ENCODE assay signal across 8 cellular contexts in the genomic region with DNA sequence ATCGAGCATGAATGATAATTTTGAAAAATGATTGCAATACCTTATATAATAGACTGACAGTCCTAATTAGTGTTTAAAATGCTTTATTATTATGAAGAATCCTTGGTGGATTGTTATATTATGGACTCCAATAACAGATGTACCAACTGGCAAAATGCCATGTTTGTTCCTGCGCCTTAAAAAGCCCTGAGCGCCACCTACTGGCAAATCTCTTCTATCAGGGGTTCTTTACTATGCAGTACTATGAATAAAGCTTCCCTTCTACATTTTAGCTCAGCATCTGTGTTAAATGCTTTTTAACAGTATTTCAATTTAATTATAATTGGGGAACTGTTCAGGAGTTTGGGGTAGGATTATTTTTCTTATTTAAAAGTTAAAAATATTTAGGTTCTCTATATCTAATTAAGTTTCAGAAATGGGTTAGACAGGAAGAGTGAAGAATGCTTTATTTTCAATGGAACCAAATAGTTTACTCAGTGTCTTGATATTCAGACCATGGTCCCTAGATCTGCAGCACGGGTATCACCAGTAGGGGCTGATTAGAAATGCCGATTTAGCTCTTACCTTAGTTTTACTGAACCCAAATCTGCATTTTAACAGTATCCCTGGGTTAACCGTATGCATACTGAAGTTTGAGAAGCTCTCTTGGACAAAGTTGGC. TPM values are rescaled to one million over a fixed set of nuclear protein-coding genes. Genes with fewer than 3 reads are reported as not detected.
DNase-seq lines count a peak whose midpoint lies in the region; ATAC-seq, FAIRE-seq and TF ChIP-seq lines count a peak whose summit lies in the region.

No MANE protein-coding gene starts in this region.

- H3K9me3 Mint-ChIP-seq in activated CD8-positive, alpha-beta memory T cell treated with anti-CD3 and anti-CD28 coated beads, Interleukin-2, amount 10 ng/mL, durations not matched to agents 7 days and 5 days (ENCODE audit: low read depth), result no peaks in the 10 kb centered on the region

- no peak overlapping the region for H3K4me3 Mint-ChIP-seq in activated CD8-positive, alpha-beta memory T cell treated with anti-CD3 and anti-CD28 coated beads, Interleukin-2, amount 10 ng/mL, durations not matched to agents 7 days and 5 days

- peaks cover 34% of the 10 kb centered on the region for H3K79me2 ChIP-seq in endothelial cell of umbilical vein (ENCODE audit: control insufficient read depth, insufficient read depth, low read length)

- H3K4me1 Mint-ChIP-seq in activated CD8-positive, alpha-beta memory T cell treated with anti-CD3 and anti-CD28 coated beads, Interleukin-2, amount 10 ng/mL, durations not matched to agents 7 days and 5 days, result peaks cover 26% of the 10 kb centered on the region

- no TSS peak for BruUV-seq in endothelial cell of umbilical vein (replicated peaks; lab: Mats Ljungman, UMichigan)

- CTCF ChIA-PET in activated CD8-positive, alpha-beta memory T cell treated with anti-CD3 and anti-CD28 coated beads, Interleukin-2, amount 10 ng/mL, durations not matched to agents 7 days and 5 days (lab: Charles Lee), result interaction anchor here (0.7 to 4.1 kb wide), 25 partner anchors 9 to 415 kb away, joined by 3 to 21 read pairs (median 6); a partner anchor contains a TSS
- CTCF ChIA-PET in endothelial cell of umbilical vein (lab: Charles Lee), result interaction anchor here (0.5 to 6.5 kb wide), 51 partner anchors 10 to 856 kb away, joined by 3 to 81 read pairs (median 4); a partner anchor contains a TSS

- H3K9me3 ChIP-seq in endothelial cell of umbilical vein (replicated peaks; ENCODE audit: control insufficient read depth, insufficient read depth, low read length), result no peaks in the 10 kb centered on the region

- H3K4me2 ChIP-seq in endothelial cell of umbilical vein (ENCODE audit: insufficient read depth, low read length), result no peak overlapping the region

- no peaks in the 10 kb centered on the region for H3K36me3 ChIP-seq in endothelial cell of umbilical vein (ENCODE audit: control insufficient read depth in 2 of 2, extremely low read depth in 1 of 2, insufficient read depth in 2 of 2, low read length in 2 of 2)

- H3K4me1 ChIP-seq in endothelial cell of umbilical vein (ENCODE audit: control insufficient read depth, extremely low read depth, insufficient read depth, low read length), result no peaks in the 10 kb centered on the region

- intact Hi-C loops in endothelial cell of umbilical vein (cut with micrococcal nuclease), result loop anchor here (1.0 to 2.0 kb wide), 3 partner anchors 49 to 178 kb away; no protein-coding TSS in a partner anchor

- TF ChIP-seq POLR2A in GM12892 (IDR thresholded peaks at IDR 0.05; ENCODE audit: low read depth, low read length) (no peak), endothelial cell of umbilical vein (IDR thresholded peaks at IDR 0.05; ENCODE audit: low read depth, low read length) (no peak)

- no peak overlapping the region for H3K9ac ChIP-seq in endothelial cell of umbilical vein (replicated peaks; ENCODE audit: extremely low read depth, insufficient read depth, low read length)

- peaks cover 8% of the 10 kb centered on the region for H3K36me3 Mint-ChIP-seq in activated CD8-positive, alpha-beta memory T cell treated with anti-CD3 and anti-CD28 coated beads, Interleukin-2, amount 10 ng/mL, durations not matched to agents 7 days and 5 days

- H3K27ac Mint-ChIP-seq in activated CD8-positive, alpha-beta memory T cell treated with anti-CD3 and anti-CD28 coated beads, Interleukin-2, amount 10 ng/mL, durations not matched to agents 7 days and 5 days, result no peak overlapping the region

- peak; percentile 71 to 80 for TF ChIP-seq CTCF in endothelial cell of umbilical vein (IDR thresholded peaks at IDR 0.05; ENCODE audit: extremely low read depth in 1 of 2, insufficient read depth in 1 of 2, low read depth in 1 of 2, low read length in 2 of 2)

- DNase-seq in GM12892 (ENCODE audit: insufficient read length) (no peak), HTR-8/SVneo (ENCODE audit: insufficient read length, low spot score) (peak; percentile 73), NOMO-1 treated with dmso at 0.1 percent for 144 hours (lab: John Stamatoyannopoulos, UW; ENCODE audit: unreplicated experiment) (peak; percentile 30), endothelial cell of umbilical vein (ENCODE audit: low read depth, low spot score) (peak; percentile 82), middle frontal gyrus (ENCODE audit: extremely low spot score, low spot score) (peak; percentile 80), T1000 (lab: John Stamatoyannopoulos, UW) (no peak)
- peak; percentile 82 for DNase-seq in activated CD8-positive, alpha-beta memory T cell treated with anti-CD3 and anti-CD28 coated beads, Interleukin-2, amount 10 ng/mL, durations not matched to agents 7 days and 5 days
- peak; percentile 83 for DNase-seq in stimulated activated CD8-positive, alpha-beta memory T cell treated with anti-CD3 and anti-CD28 coated beads, Interleukin-4, amount 100 ng/mL, for 48 hours

- POLR2A ChIA-PET in endothelial cell of umbilical vein (lab: Charles Lee), result interaction anchor here (1.1 kb wide), 1 partner anchor 41 kb away, joined by 3 read pairs; a partner anchor contains a TSS

- no peaks in the 10 kb centered on the region for H3K27me3 ChIP-seq in endothelial cell of umbilical vein (ENCODE audit: control insufficient read depth in 2 of 2, insufficient read depth in 2 of 2, low read length in 2 of 2)

- dilution Hi-C loops in endothelial cell of umbilical vein (cut with MboI; ENCODE audit: extremely low pct_ligation_motif_present, low sequenced_read_pairs), result no loop called here

- no peak overlapping the region for H3K4me3 ChIP-seq in endothelial cell of umbilical vein (replicated peaks in 1 of 3; ENCODE audit: insufficient read depth in 1 of 3, low read depth in 1 of 3, low read length in 3 of 3)

- H3K9me1 ChIP-seq in endothelial cell of umbilical vein (replicated peaks; ENCODE audit: control insufficient read depth, extremely low read depth, insufficient read depth, low read length), result no peaks in the 10 kb centered on the region

- H3K27me3 Mint-ChIP-seq in activated CD8-positive, alpha-beta memory T cell treated with anti-CD3 and anti-CD28 coated beads, Interleukin-2, amount 10 ng/mL, durations not matched to agents 7 days and 5 days, result no peaks in the 10 kb centered on the region

- peak; percentile 38 for FAIRE-seq in GM12892 (lab: Jason Lieb, UNC)
- no peak for FAIRE-seq in HTR-8/SVneo (lab: Jason Lieb, UNC)
- peak; percentile 84 for FAIRE-seq in endothelial cell of umbilical vein (lab: Jason Lieb, UNC)

- peak; percentile 91 for ATAC-seq in activated CD8-positive, alpha-beta memory T cell treated with anti-CD3 and anti-CD28 coated beads, Interleukin-2, amount 10 ng/mL, durations not matched to agents 7 days and 5 days

- H3K27ac ChIP-seq in endothelial cell of umbilical vein (ENCODE audit: insufficient read depth, low read depth, low read length), result no peak overlapping the region

- peaks cover 2% of the 10 kb centered on the region for H4K20me1 ChIP-seq in endothelial cell of umbilical vein (replicated peaks; ENCODE audit: control insufficient read depth, extremely low read depth, insufficient read depth, low read length)

- no peak overlapping the region for H2AFZ ChIP-seq in endothelial cell of umbilical vein (ENCODE audit: low read depth, low read length)

TF ChIP-seq in endothelial cell of umbilical vein, 7 proteins besides CTCF, POLR2A, EP300 and RAD21 (continues in another document):
- TF ChIP-seq FOS (IDR thresholded peaks at IDR 0.05; ENCODE audit: borderline replicate concordance, insufficient read depth, low read length), result no peak
- no peak for TF ChIP-seq MYC (IDR thresholded peaks at IDR 0.05; ENCODE audit: low read depth, low read length)

RNA-seq across cellular contexts. Expression of a gene that starts 20.0 kb away (rescaled TPM):
- polyA plus RNA-seq in GM12892 (2012; ENCODE audit: missing spikeins), result 33.4 TPM
- 10 to 100 TPM; 30.8 to 31.8 TPM for total RNA-seq in activated CD8-positive, alpha-beta memory T cell treated with anti-CD3 and anti-CD28 coated beads, Interleukin-2, amount 10 ng/mL, durations not matched to agents 7 days and 5 days
- 17.6 and 22.4 TPM in 2 replicates for total RNA-seq in endothelial cell of umbilical vein
- 4.0 and 5.3 TPM in 2 replicates for polyA plus RNA-seq in endothelial cell of umbilical vein
- polyA plus RNA-seq in endothelial cell of umbilical vein (2011; cell fraction: cytosol; rRNA removed), result 7.4 and 8.2 TPM in 2 replicates
- polyA plus RNA-seq in endothelial cell of umbilical vein (2011; cell fraction: nucleus; rRNA removed), result 9.2 and 9.3 TPM in 2 replicates
- polyA plus RNA-seq in endothelial cell of umbilical vein (2012), result 19.8 and 21.8 TPM in 2 replicates
- polyA minus RNA-seq in endothelial cell of umbilical vein, result 9.7 and 12.3 TPM in 2 replicates
- 10.4 TPM for polyA minus RNA-seq in endothelial cell of umbilical vein (2011; cell fraction: cytosol; rRNA and poly(A)+ RNA removed)
- 9.0 and 11.2 TPM in 2 replicates for polyA minus RNA-seq in endothelial cell of umbilical vein (2011; cell fraction: nucleus; rRNA and poly(A)+ RNA removed)

RNA-seq across cellular contexts. Expression of a gene that starts 25.6 kb away (rescaled TPM):
- 91.6 TPM for polyA plus RNA-seq in GM12892 (2012; ENCODE audit: missing spikeins)
- 10 to 100 TPM; 16.2 to 16.9 TPM for total RNA-seq in activated CD8-positive, alpha-beta memory T cell treated with anti-CD3 and anti-CD28 coated beads, Interleukin-2, amount 10 ng/mL, durations not matched to agents 7 days and 5 days
- 16.1 and 20.2 TPM in 2 replicates for total RNA-seq in endothelial cell of umbilical vein
- 3.1 and 6.6 TPM in 2 replicates for polyA plus RNA-seq in endothelial cell of umbilical vein
- polyA plus RNA-seq in endothelial cell of umbilical vein (2011; cell fraction: cytosol; rRNA removed), result 7.5 and 8.8 TPM in 2 replicates
- polyA plus RNA-seq in endothelial cell of umbilical vein (2011; cell fraction: nucleus; rRNA removed), result 17.1 and 21.3 TPM in 2 replicates
- polyA plus RNA-seq in endothelial cell of umbilical vein (2012), result 10.2 and 12.2 TPM in 2 replicates
- polyA minus RNA-seq in endothelial cell of umbilical vein, result 35.3 and 49.6 TPM in 2 replicates
- 11.9 TPM for polyA minus RNA-seq in endothelial cell of umbilical vein (2011; cell fraction: cytosol; rRNA and poly(A)+ RNA removed)
- polyA minus RNA-seq in endothelial cell of umbilical vein (2011; cell fraction: nucleus; rRNA and poly(A)+ RNA removed), result 31.6 and 43.4 TPM in 2 replicates

RNA-seq across cellular contexts. Expression of a gene that starts 40.7 kb away (rescaled TPM):
- polyA plus RNA-seq in GM12892 (2012; ENCODE audit: missing spikeins), result 32.2 TPM
- total RNA-seq in activated CD8-positive, alpha-beta memory T cell treated with anti-CD3 and anti-CD28 coated beads, Interleukin-2, amount 10 ng/mL, durations not matched to agents 7 days and 5 days, result 1 to 10 TPM; 5.8 to 6.4 TPM
- total RNA-seq in endothelial cell of umbilical vein, result 13.7 and 13.9 TPM in 2 replicates
- 12.9 and 13.5 TPM in 2 replicates for polyA plus RNA-seq in endothelial cell of umbilical vein
- polyA plus RNA-seq in endothelial cell of umbilical vein (2011; cell fraction: cytosol; rRNA removed), result 12.1 and 12.2 TPM in 2 replicates
- 14.0 and 17.3 TPM in 2 replicates for polyA plus RNA-seq in endothelial cell of umbilical vein (2011; cell fraction: nucleus; rRNA removed)
- 10.3 and 13.9 TPM in 2 replicates for polyA plus RNA-seq in endothelial cell of umbilical vein (2012)
- polyA minus RNA-seq in endothelial cell of umbilical vein, result 9.8 and 11.3 TPM in 2 replicates
- polyA minus RNA-seq in endothelial cell of umbilical vein (2011; cell fraction: cytosol; rRNA and poly(A)+ RNA removed), result 14.6 TPM
- 3.6 and 4.1 TPM in 2 replicates for polyA minus RNA-seq in endothelial cell of umbilical vein (2011; cell fraction: nucleus; rRNA and poly(A)+ RNA removed)

Comparison
In these comparisons a context has a peak if more than half of its experiments do, and no peak if none do; other contexts are left out.
1. DNase-seq: peak in HTR-8/SVneo (single experiment), NOMO-1 treated with dmso at 0.1 percent for 144 hours (single experiment), activated CD8-positive, alpha-beta memory T cell treated with anti-CD3 and anti-CD28 coated beads, Interleukin-2, amount 10 ng/mL, durations not matched to agents 7 days and 5 days (single experiment), endothelial cell of umbilical vein (single experiment), middle frontal gyrus (single experiment) and stimulated activated CD8-positive, alpha-beta memory T cell treated with anti-CD3 and anti-CD28 coated beads, Interleukin-4, amount 100 ng/mL, for 48 hours (single experiment); none in GM12892 (single experiment) and T1000 (single experiment).